ENCODE assay signal across 12 cellular contexts in the genomic region with DNA sequence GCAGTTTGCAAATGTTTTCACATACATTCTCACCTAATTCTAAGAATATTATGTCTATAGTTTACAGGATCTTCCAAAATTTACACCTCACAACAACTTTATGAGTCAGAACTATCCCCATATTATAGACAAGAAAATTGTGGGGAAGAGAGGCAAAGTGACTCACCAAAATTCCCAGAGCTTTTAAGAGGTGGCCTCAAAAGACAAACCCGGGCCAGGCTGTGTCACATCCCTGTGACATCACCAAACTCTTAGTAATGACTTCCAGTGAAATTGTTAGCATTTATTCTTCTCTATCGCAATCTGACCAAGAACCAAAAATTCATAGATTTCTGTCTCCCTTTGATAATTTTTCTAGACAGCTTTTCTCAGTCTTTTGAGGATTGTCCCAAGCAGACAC.
DNase-seq lines count a peak whose midpoint lies in the region; ATAC-seq and TF ChIP-seq lines count a peak whose summit lies in the region.
"Had no signal": no experiment of that assay in that cellular context is flagged by ENCODE, and none has a peak within 500 bp of the region (broad histone marks: within the 10 kb centered on the region; RNA-seq: fewer than 3 reads in every experiment).

No MANE protein-coding gene starts in this region.

- CTCF ChIA-PET in Panc1 (lab: Charles Lee), result no interaction called here

- no peaks in the 10 kb centered on the region for H3K9me3 ChIP-seq in Panc1 (ENCODE audit: control insufficient read depth, insufficient read depth, low read depth, low read length)
- H3K9me3 ChIP-seq in muscle layer of duodenum (ENCODE audit: control insufficient read depth in 1 of 2, low read length in 2 of 2), result no peaks in the 10 kb centered on the region
- H3K9me3 ChIP-seq in lower lobe of right lung, result no peaks in the 10 kb centered on the region
- H3K9me3 ChIP-seq: BE2C had no signal

- H3K4me3 ChIP-seq in Panc1 (ENCODE audit: low read depth in 2 of 2, low read length in 2 of 2) (no peak overlapping the region), epithelial cell of esophagus (ENCODE audit: low read length) (no peak overlapping the region), muscle layer of duodenum (ENCODE audit: low read depth in 1 of 2, low read length in 2 of 2) (no peak overlapping the region), lower lobe of right lung (no peak overlapping the region)

- peak; percentile 64; the same call in 1 of the 2 replicates for ATAC-seq in Panc1
- ATAC-seq in lower lobe of right lung, result no peak
- ATAC-seq: naive thymus-derived CD4-positive, alpha-beta T cell had no signal

- H3K27ac ChIP-seq in Panc1 (ENCODE audit: low read length), result peak overlapping the region; percentile 50; the same call in 1 of the 2 replicates
- peak overlapping the region; percentile 67 for H3K27ac ChIP-seq in muscle layer of duodenum (ENCODE audit: low read length)
- no peak overlapping the region for H3K27ac ChIP-seq in lower lobe of right lung

- H3K36me3 ChIP-seq in Panc1 (ENCODE audit: control insufficient read depth, insufficient read depth, low read length) (no peaks in the 10 kb centered on the region), muscle layer of duodenum (ENCODE audit: control insufficient read depth in 1 of 2, insufficient read depth in 2 of 2, low read length in 2 of 2) (no peaks in the 10 kb centered on the region), lower lobe of right lung (no peaks in the 10 kb centered on the region)
- H3K36me3 ChIP-seq: BE2C had no signal

- POLR2A ChIA-PET in Panc1 (lab: Charles Lee), result interaction anchor here (0.5 to 1.1 kb wide), 2 partner anchors 55 to 402 kb away, joined by 3 to 4 read pairs; no protein-coding TSS in a partner anchor

- H3K4me1 ChIP-seq in Panc1 (ENCODE audit: control insufficient read depth, insufficient read depth, low read length) (peaks cover 11% of the 10 kb centered on the region; the same call in 1 of the 2 replicates), muscle layer of duodenum (ENCODE audit: control insufficient read depth in 1 of 2, insufficient read depth in 2 of 2, low read length in 2 of 2) (peaks cover 6 to 13% of the 10 kb centered on the region in 2 donors), lower lobe of right lung (peaks cover 5% of the 10 kb centered on the region)

- in situ Hi-C loops in Panc1 (cut with HindIII; ENCODE audit: low pct_unique_long_range_greater_than_20kb, low sequenced_read_pairs), result no loop called here

- intact Hi-C loops in Panc1 (cut with micrococcal nuclease; ENCODE audit: unreplicated experiment) (no loop called here), lower lobe of right lung (cut with DNase I) (no loop called here)

- no TSS peak for BruUV-seq in Panc1 (replicated peaks; lab: Mats Ljungman, UMichigan)

- TF ChIP-seq CTCF in Panc1 (IDR thresholded peaks at IDR 0.05) (no peak), epithelial cell of esophagus (IDR thresholded peaks at IDR 0.05; ENCODE audit: insufficient read depth, low read depth, low read length, missing control alignments) (no peak), lower lobe of right lung (IDR thresholded peaks at IDR 0.05) (no peak)

- DNase-seq in AG08395 (ENCODE audit: low spot score) (peak; percentile 75), Panc1 (ENCODE audit: low read depth, low spot score) (no peak), epithelial cell of esophagus (ENCODE audit: low read depth) (peak; percentile 57), NCI-H146 (lab: John Stamatoyannopoulos, UW) (no peak), lower lobe of right lung (no peak), NCI-H524 treated with DMSO at 0.1 percent for 48 hours (lab: John Stamatoyannopoulos, UW) (no peak)
- DNase-seq in activated effector memory CD4-positive, alpha-beta T cell treated with anti-CD3 and anti-CD28 coated beads, Interleukin-2, amount 50 U/mL, for 16 hours, result no peak
- DNase-seq: activated gamma-delta T cell; BE2C; naive thymus-derived CD4-positive, alpha-beta T cell; NCI-H2107 had no signal

- no peaks in the 10 kb centered on the region for H3K27me3 ChIP-seq in Panc1 (ENCODE audit: control insufficient read depth, insufficient read depth, low read length)
- H3K27me3 ChIP-seq in muscle layer of duodenum (ENCODE audit: low read depth, low read length), result no peaks in the 10 kb centered on the region
- no peaks in the 10 kb centered on the region for H3K27me3 ChIP-seq in lower lobe of right lung (ENCODE audit: low read depth)
- H3K27me3 ChIP-seq: BE2C had no signal

Comparison
In these comparisons a context has a peak if more than half of its experiments do, and no peak if none do; other contexts are left out.
1. DNase-seq: peak in AG08395 (single experiment) and epithelial cell of esophagus (single experiment); none in Panc1 (single experiment), NCI-H146 (single experiment), activated effector memory CD4-positive, alpha-beta T cell treated with anti-CD3 and anti-CD28 coated beads, Interleukin-2, amount 50 U/mL, for 16 hours (single experiment), lower lobe of right lung (single experiment) and NCI-H524 treated with DMSO at 0.1 percent for 48 hours (single experiment).